Comparison of ENCODE assay signal across 8 cellular contexts in the genomic region with DNA sequence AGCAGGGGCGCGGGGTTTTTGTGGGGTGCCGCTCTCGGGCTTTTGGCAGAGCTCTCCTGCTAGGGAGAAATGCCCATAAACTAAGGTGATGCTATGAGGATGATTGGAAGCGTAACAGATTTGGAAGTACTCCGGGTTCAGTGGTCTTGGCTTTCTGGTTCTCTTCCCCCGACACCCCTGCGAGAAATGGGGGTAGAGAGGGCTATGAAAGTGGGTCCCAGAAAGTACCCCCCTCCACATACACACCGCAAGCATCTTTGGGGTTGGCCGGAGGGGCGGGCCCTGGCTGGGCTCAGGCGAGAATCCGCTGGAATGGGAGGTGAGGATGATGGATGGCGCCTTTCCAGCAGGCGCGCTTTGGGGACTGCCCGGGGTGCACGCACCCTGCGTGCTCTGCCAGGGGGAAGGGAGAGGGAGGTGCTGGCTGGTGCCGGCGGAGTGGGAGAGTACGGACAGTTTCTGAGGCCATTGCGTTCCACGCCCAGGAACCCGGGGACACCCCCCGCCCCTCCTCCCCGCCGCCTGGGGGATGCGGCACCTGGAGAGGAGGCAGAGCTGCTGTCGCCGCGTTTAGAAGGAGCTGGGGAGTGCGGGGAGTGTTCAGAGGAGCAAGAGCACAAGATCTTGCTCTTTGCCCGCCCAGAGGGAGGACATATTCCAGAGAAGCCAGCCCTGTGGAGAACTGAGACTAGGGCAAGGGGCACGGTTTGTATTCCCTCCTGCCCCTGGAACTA. TPM values are rescaled to one million over a fixed set of nuclear protein-coding genes. Genes with fewer than 3 reads are reported as not detected.
DNase-seq lines count a peak whose midpoint lies in the region; FAIRE-seq and TF ChIP-seq lines count a peak whose summit lies in the region.

No MANE protein-coding gene starts in this region.

- no peak for TF ChIP-seq POLR2A in spleen (IDR thresholded peaks at IDR 0.05)

- intact Hi-C loops in spleen (cut with DNase I; ENCODE audit: low total_unique reads), result no loop called here

- peak overlapping the region in 1 of 8 donors; percentile 83 for H3K27ac ChIP-seq in spleen

- DNase-seq in AG09309 (ENCODE audit: low read depth) (no peak), NCI-H1105 (lab: John Stamatoyannopoulos, UW) (peak; percentile 17), astrocyte of the spinal cord (ENCODE audit: low read depth, low spot score) (peak; percentile 12), kidney tubule cell (ENCODE audit: low spot score) (peak; percentile 82), spleen (no peak), GM19239 (ENCODE audit: insufficient read length, low spot score) (no peak), NCI-H1694 treated with DMSO at 0.1 percent for 48 hours (lab: John Stamatoyannopoulos, UW) (no peak), GM10266 (ENCODE audit: extremely low spot score) (no peak)

- peaks cover 0 to 51% (median 12%) of the 10 kb centered on the region in 7 donors for H3K27me3 ChIP-seq in spleen (replicated peaks in 1 of 7)

- no peaks in the 10 kb centered on the region for H3K36me3 ChIP-seq in spleen

- 2 to 4% (median 2%) methylated on average over 19 to 35 of the region's 35 CpGs for WGBS in spleen, 5 donors

- TF ChIP-seq CTCF in AG09309 (IDR thresholded peaks at IDR 0.05; ENCODE audit: control insufficient read depth, insufficient read depth, low read depth, low read length, missing control alignments) (no peak), astrocyte of the spinal cord (IDR thresholded peaks at IDR 0.05; ENCODE audit: low read depth, low read length) (no peak), spleen (IDR thresholded peaks at IDR 0.05 in 8 of 11, conservative IDR thresholded peaks at IDR 0.05 in 3 of 11) (no peak), GM10266 (IDR thresholded peaks at IDR 0.05; ENCODE audit: control insufficient read depth, insufficient read depth, low read depth, missing control alignments) (no peak)

- no peak for FAIRE-seq in GM19239 (lab: Jason Lieb, UNC)

- no peaks in the 10 kb centered on the region for H3K9me3 ChIP-seq in spleen

- H3K4me3 ChIP-seq in AG09309 (ENCODE audit: control insufficient read depth, low read depth, low read length) (peak overlapping the region; percentile 65), astrocyte of the spinal cord (ENCODE audit: low read depth, low read length) (peak overlapping the region; percentile 71), spleen (peak overlapping the region; percentile 62 to 88 (median 72))

- peaks cover 6 to 50% (median 34%) of the 10 kb centered on the region in 6 donors for H3K4me1 ChIP-seq in spleen

- in situ Hi-C loops in astrocyte of the spinal cord (cut with HindIII; ENCODE audit: low sequenced_read_pairs), result no loop called here

RNA-seq across cellular contexts. Expression of a gene that starts 1.9 kb away (rescaled TPM):
- 1 to 10 TPM; 3.8 to 8.1 (median 6.6) TPM for total RNA-seq in spleen
- under 1 TPM; 0.28 to 0.70 (median 0.59) TPM for polyA plus RNA-seq in spleen

Comparison
In these comparisons a context has a peak if more than half of its experiments do, and no peak if none do; other contexts are left out.
1. DNase-seq: peak in NCI-H1105 (single experiment), astrocyte of the spinal cord (single experiment) and kidney tubule cell (single experiment); none in AG09309 (single experiment), spleen (single experiment), GM19239 (single experiment), NCI-H1694 treated with DMSO at 0.1 percent for 48 hours (single experiment) and GM10266 (single experiment).
2. Peak in every context shown above with its lines, with median percentiles within 50 percentile points of each other: H3K4me3 ChIP-seq.